ENCODE assay signal across 17 cellular contexts in genomic region chr1:67970088-67970487, GRCh38.
DNase-seq lines count a peak whose midpoint lies in the region; ATAC-seq, FAIRE-seq and TF ChIP-seq lines count a peak whose summit lies in the region.
"Had no signal": no experiment of that assay in that cellular context is flagged by ENCODE, and none has a peak within 500 bp of the region (broad histone marks: within the 10 kb centered on the region; RNA-seq: fewer than 3 reads in every experiment).

No MANE protein-coding gene starts in this region.

- H3K36me3 Mint-ChIP-seq in CD8-positive, alpha-beta T cell: no peaks in the 10 kb centered on the region
- H3K36me3 Mint-ChIP-seq in progenitor cell of endocrine pancreas (ENCODE audit: insufficient read depth): no peaks in the 10 kb centered on the region
- H3K36me3 Mint-ChIP-seq: natural killer cell treated with Interleukin-12 subunit alpha and Interleukin-12 subunit beta and Interleukin-15 and Interleukin-18, amount 100 ng/mL, for 72 hours had no signal

- no peak for TF ChIP-seq POLR2A in H54 (IDR thresholded peaks at IDR 0.05; ENCODE audit: low read depth, low read length)

- FAIRE-seq in H54 (lab: Jason Lieb, UNC): peak; percentile 99
- no peak for FAIRE-seq in kidney (lab: Jason Lieb, UNC)
- FAIRE-seq: H1, islet of Langerhans had no signal

- no peaks in the 10 kb centered on the region for H3K4me1 Mint-ChIP-seq in CD8-positive, alpha-beta T cell (ENCODE audit: low read depth)
- H3K4me1 Mint-ChIP-seq in progenitor cell of endocrine pancreas (ENCODE audit: low read depth): no peaks in the 10 kb centered on the region

- intact Hi-C loops in kidney (cut with DNase I): no loop called here
- intact Hi-C loops in CD8-positive, alpha-beta T cell (cut with DNase I, micrococcal nuclease): no loop called here

- H2AFZ ChIP-seq in fibroblast of lung (ENCODE audit: low read length): no peak overlapping the region

- H3K9me3 Mint-ChIP-seq in CD8-positive, alpha-beta T cell: peaks cover 11% of the 10 kb centered on the region
- peaks cover 7% of the 10 kb centered on the region for H3K9me3 Mint-ChIP-seq in progenitor cell of endocrine pancreas (ENCODE audit: low read depth)
- H3K9me3 Mint-ChIP-seq: activated T-helper 1 cell treated with anti-CD3 and anti-CD28 coated beads, Interleukin-12 subunit alpha, Interleukin-12 subunit beta, Interleukin-2, Interleukin-4 antibody, amounts not matched to agents 30 ng/mL and 10 ng/mL and 1 ng/mL, durations not matched to agents 14 hours and 24 hours and 36 hours had no signal

- H3K36me3 ChIP-seq in fibroblast of lung (ENCODE audit: control insufficient read depth, insufficient read depth, low read length) (no peaks in the 10 kb centered on the region), skeletal muscle satellite cell (ENCODE audit: insufficient read depth, low read length) (no peaks in the 10 kb centered on the region), kidney (ENCODE audit: control insufficient read depth in 1 of 2, insufficient read depth in 2 of 2, low read length in 2 of 2) (no peaks in the 10 kb centered on the region)
- no peaks in the 10 kb centered on the region for H3K36me3 ChIP-seq in CD8-positive, alpha-beta T cell (ENCODE audit: insufficient read depth, low read length)
- H3K36me3 ChIP-seq: esophagus squamous epithelium had no signal

- ATAC-seq in SK-N-SH treated with all-trans-retinoic acid at 6 μM for 48 hours: peak; percentile 77
- ATAC-seq in CD8-positive, alpha-beta T cell: no peak
- ATAC-seq: activated CD4-positive, CD25-positive, alpha-beta regulatory T cell treated with anti-CD3 and anti-CD28 coated beads, Interleukin-2, amount 50 U/mL, for 24 hours; natural killer cell treated with Interleukin-12 subunit alpha and Interleukin-12 subunit beta and Interleukin-15 and Interleukin-18, amount 100 ng/mL, for 72 hours had no signal

- H3K4me1 ChIP-seq in fibroblast of lung (ENCODE audit: control insufficient read depth, extremely low read depth, insufficient read depth, low read length): peaks cover 2% of the 10 kb centered on the region
- H3K4me1 ChIP-seq in skeletal muscle satellite cell (ENCODE audit: control insufficient read depth, insufficient read depth, low read length): peaks cover 19% of the 10 kb centered on the region
- no peaks in the 10 kb centered on the region for H3K4me1 ChIP-seq in kidney (ENCODE audit: control insufficient read depth in 1 of 2, insufficient read depth in 1 of 2, low read depth in 1 of 2, low read length in 2 of 2)
- no peaks in the 10 kb centered on the region for H3K4me1 ChIP-seq in CD8-positive, alpha-beta T cell (ENCODE audit: insufficient read depth, low read length)
- H3K4me1 ChIP-seq: esophagus squamous epithelium had no signal

- CTCF ChIA-PET in CD8-positive, alpha-beta T cell (lab: Charles Lee): no interaction called here

- H3K4me2 ChIP-seq in fibroblast of lung (ENCODE audit: extremely low read depth, insufficient read depth, low read length) (no peak overlapping the region), skeletal muscle satellite cell (ENCODE audit: low read length) (peak overlapping the region; percentile 68)

- no peaks in the 10 kb centered on the region for H3K27me3 ChIP-seq in fibroblast of lung (ENCODE audit: control insufficient read depth, insufficient read depth, low read length)
- H3K27me3 ChIP-seq in skeletal muscle satellite cell (ENCODE audit: control insufficient read depth, insufficient read depth, low read length): no peaks in the 10 kb centered on the region
- no peaks in the 10 kb centered on the region for H3K27me3 ChIP-seq in CD8-positive, alpha-beta T cell (ENCODE audit: insufficient read depth, low read length)
- H3K27me3 ChIP-seq: esophagus squamous epithelium had no signal

- H3K27ac ChIP-seq in fibroblast of lung (ENCODE audit: insufficient read depth, low read length) (no peak overlapping the region), kidney (ENCODE audit: low read depth in 2 of 2, low read length in 2 of 2) (no peak overlapping the region)
- H3K27ac ChIP-seq in CD8-positive, alpha-beta T cell (ENCODE audit: low read depth, low read length): no peak overlapping the region
- H3K27ac ChIP-seq: esophagus squamous epithelium had no signal

- H4K20me1 ChIP-seq in fibroblast of lung (ENCODE audit: control insufficient read depth, extremely low read depth, insufficient read depth, low read length): no peaks in the 10 kb centered on the region

- H3K27ac Mint-ChIP-seq in CD8-positive, alpha-beta T cell: no peak overlapping the region
- H3K27ac Mint-ChIP-seq in progenitor cell of endocrine pancreas: no peak overlapping the region
- H3K27ac Mint-ChIP-seq: activated T-helper 1 cell treated with anti-CD3 and anti-CD28 coated beads, Interleukin-12 subunit alpha, Interleukin-12 subunit beta, Interleukin-2, Interleukin-4 antibody, amounts not matched to agents 30 ng/mL and 10 ng/mL and 1 ng/mL, durations not matched to agents 14 hours and 24 hours and 36 hours; natural killer cell treated with Interleukin-12 subunit alpha and Interleukin-12 subunit beta and Interleukin-15 and Interleukin-18, amount 100 ng/mL, for 72 hours had no signal

- no peak overlapping the region for H3K9ac ChIP-seq in fibroblast of lung (ENCODE audit: insufficient read depth, low read length)
- peak overlapping the region; percentile 55 for H3K9ac ChIP-seq in skeletal muscle satellite cell (ENCODE audit: low read depth, low read length)
- no peak overlapping the region for H3K9ac ChIP-seq in kidney (ENCODE audit: low read length in 2 of 2)

- peaks cover 4% of the 10 kb centered on the region for H3K27me3 Mint-ChIP-seq in CD8-positive, alpha-beta T cell (ENCODE audit: low read depth)
- no peaks in the 10 kb centered on the region for H3K27me3 Mint-ChIP-seq in progenitor cell of endocrine pancreas

- H3K4me3 Mint-ChIP-seq in CD8-positive, alpha-beta T cell: no peak overlapping the region
- H3K4me3 Mint-ChIP-seq in progenitor cell of endocrine pancreas (ENCODE audit: low read depth): no peak overlapping the region
- H3K4me3 Mint-ChIP-seq: activated T-helper 1 cell treated with anti-CD3 and anti-CD28 coated beads, Interleukin-12 subunit alpha, Interleukin-12 subunit beta, Interleukin-2, Interleukin-4 antibody, amounts not matched to agents 30 ng/mL and 10 ng/mL and 1 ng/mL, durations not matched to agents 14 hours and 24 hours and 36 hours; natural killer cell treated with Interleukin-12 subunit alpha and Interleukin-12 subunit beta and Interleukin-15 and Interleukin-18, amount 100 ng/mL, for 72 hours had no signal

- DNase-seq in H54 (ENCODE audit: insufficient read length, low spot score): no peak
- peak; percentile 67 to 96 for DNase-seq in fibroblast of lung (ENCODE audit: low read depth in 2 of 2)
- no peak for DNase-seq in kidney
- no peak for DNase-seq in NCI-H748 (lab: John Stamatoyannopoulos, UW; ENCODE audit: unreplicated experiment)
- no peak for DNase-seq in CD8-positive, alpha-beta T cell
- DNase-seq in progenitor cell of endocrine pancreas (ENCODE audit: low spot score, unreplicated experiment): no peak
- DNase-seq: Calu3, esophagus squamous epithelium, NCI-H1105 treated with DMSO at 0.1 percent for 48 hours, NCI-H69 had no signal

- POLR2A ChIA-PET in CD8-positive, alpha-beta T cell (lab: Charles Lee): no interaction called here

- TF ChIP-seq CTCF in fibroblast of lung (conservative IDR thresholded peaks at IDR 0.05 in 1 of 2, IDR thresholded peaks at IDR 0.05 in 1 of 2; ENCODE audit: low read depth in 1 of 2, low read length in 2 of 2) (no peak), kidney (IDR thresholded peaks at IDR 0.05; ENCODE audit: borderline replicate concordance, extremely low read depth, insufficient read depth) (no peak), progenitor cell of endocrine pancreas (IDR thresholded peaks at IDR 0.05; ENCODE audit: unreplicated experiment) (no peak)
- TF ChIP-seq CTCF in CD8-positive, alpha-beta T cell (IDR thresholded peaks at IDR 0.05): no peak

- no peak overlapping the region for H3K4me3 ChIP-seq in fibroblast of lung (replicated peaks in 1 of 4; ENCODE audit: control extremely low read depth in 1 of 4, insufficient read depth in 1 of 4, low read depth in 3 of 4, low read length in 4 of 4)
- H3K4me3 ChIP-seq in skeletal muscle satellite cell (ENCODE audit: low read length): peak overlapping the region; percentile 28
- H3K4me3 ChIP-seq in kidney (ENCODE audit: low read length in 2 of 2): no peak overlapping the region
- H3K4me3 ChIP-seq in CD8-positive, alpha-beta T cell (ENCODE audit: low read depth, low read length): no peak overlapping the region
- H3K4me3 ChIP-seq: esophagus squamous epithelium had no signal

- no peaks in the 10 kb centered on the region for H3K79me2 ChIP-seq in fibroblast of lung (ENCODE audit: control insufficient read depth, insufficient read depth, low read length)

- H3K9me3 ChIP-seq in fibroblast of lung (ENCODE audit: control insufficient read depth, insufficient read depth, low read depth, low read length) (no peaks in the 10 kb centered on the region), skeletal muscle satellite cell (replicated peaks; ENCODE audit: low read length) (no peaks in the 10 kb centered on the region), kidney (ENCODE audit: control insufficient read depth in 1 of 2, low read length in 2 of 2) (no peaks in the 10 kb centered on the region)
- H3K9me3 ChIP-seq in CD8-positive, alpha-beta T cell (ENCODE audit: low read length): no peaks in the 10 kb centered on the region
- H3K9me3 ChIP-seq: esophagus squamous epithelium had no signal

TF ChIP-seq in SK-N-SH treated with all-trans-retinoic acid at 6 μM for 48 hours, 23 proteins besides CTCF, POLR2A, EP300 and RAD21:
- TF ChIP-seq ZC3H10 (CRISPR knock-in tag; IDR thresholded peaks at IDR 0.05) (peak; percentile 9; the same call in 1 of the 2 replicates), TOX (CRISPR knock-in tag; IDR thresholded peaks at IDR 0.05; ENCODE audit: borderline replicate concordance) (peak; percentile 71; the same call in 1 of the 2 replicates), CSRNP3 (CRISPR knock-in tag; IDR thresholded peaks at IDR 0.05) (no peak), ISL1 (CRISPR knock-in tag; IDR thresholded peaks at IDR 0.05) (peak; percentile 36)
TF ChIP-seq in SK-N-SH treated with all-trans-retinoic acid at 6 μM for 48 hours: peak in this region for 3.

Comparison
In these comparisons a context has a peak if more than half of its experiments do, and no peak if none do; other contexts are left out.
1. DNase-seq: peak in fibroblast of lung (2 of 2); none in H54 (single experiment), kidney (single experiment), NCI-H748 (single experiment), CD8-positive, alpha-beta T cell (0 of 7) and progenitor cell of endocrine pancreas (single experiment).